Comparison of ENCODE assay signal across 1 cellular context in the genomic region with DNA sequence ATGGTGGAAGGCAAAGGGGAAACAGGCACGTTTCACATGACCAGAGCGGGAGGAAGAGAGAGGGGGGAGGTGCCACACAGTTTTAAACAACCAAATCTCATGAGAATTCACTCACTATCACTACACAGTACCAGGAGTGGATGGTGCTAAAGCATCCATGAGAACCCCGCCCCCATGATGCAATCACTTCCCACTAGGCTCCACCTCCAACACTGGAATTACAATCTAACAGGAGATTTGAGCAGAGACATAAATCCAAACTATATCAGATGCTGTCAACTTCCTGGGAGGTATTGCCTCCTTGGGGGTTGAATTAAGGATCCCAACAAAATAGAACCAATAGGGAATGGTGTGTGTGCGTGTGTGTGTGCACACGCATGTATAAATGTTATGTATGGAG.
TF ChIP-seq lines count a peak whose summit lies in the region.

No MANE protein-coding gene starts in this region.

TF ChIP-seq in K562, 482 proteins besides CTCF, POLR2A, EP300 and RAD21 (continued from another document):
- TF ChIP-seq, protein P1, sequence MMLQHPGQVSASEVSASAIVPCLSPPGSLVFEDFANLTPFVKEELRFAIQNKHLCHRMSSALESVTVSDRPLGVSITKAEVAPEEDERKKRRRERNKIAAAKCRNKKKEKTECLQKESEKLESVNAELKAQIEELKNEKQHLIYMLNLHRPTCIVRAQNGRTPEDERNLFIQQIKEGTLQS (IDR thresholded peaks at IDR 0.05): peak; percentile 76
- TF ChIP-seq, protein P1 (CRISPR knock-in tag; conservative IDR thresholded peaks at IDR 0.05): no peak
